In genomic region chr6:37289931-37290330, GRCh38 we compare ENCODE assay signal across 16 cellular contexts. TPM values are rescaled to one million over a fixed set of nuclear protein-coding genes. Genes with fewer than 3 reads are reported as not detected.
DNase-seq lines count a peak whose midpoint lies in the region; ATAC-seq lines count a peak whose summit lies in the region.
"Had no signal": no experiment of that assay in that cellular context is flagged by ENCODE, and none has a peak within 500 bp of the region (broad histone marks: within the 10 kb centered on the region; RNA-seq: fewer than 3 reads in every experiment).

No MANE protein-coding gene starts in this region.

- H3K4me3 ChIP-seq in Jurkat, Clone E6-1 (ENCODE audit: low read length): peak overlapping the region; percentile 11; the same call in 1 of the 2 replicates
- H3K4me3 ChIP-seq: A549, GM12878, lower lobe of right lung, upper lobe of right lung had no signal

- peak overlapping the region; percentile 58 for H3K27ac Mint-ChIP-seq in activated T-helper 17 cell treated with anti-CD3 and anti-CD28 coated beads, Interleukin-2, amount 50 U/mL, for 72 hours

- ATAC-seq in activated T-helper 17 cell treated with anti-CD3 and anti-CD28 coated beads, Interleukin-2, amount 50 U/mL, for 72 hours (replicated peaks): peak; percentile 95
- no peak for ATAC-seq in GM18858 (IDR thresholded peaks at IDR 0.05; ENCODE audit: unreplicated experiment)
- ATAC-seq: A549, GM12878, lower lobe of right lung, upper lobe of right lung had no signal

- no peaks in the 10 kb centered on the region for H3K27me3 Mint-ChIP-seq in activated T-helper 17 cell treated with anti-CD3 and anti-CD28 coated beads, Interleukin-2, amount 50 U/mL, for 72 hours

- H3K9me3 Mint-ChIP-seq in activated T-helper 17 cell treated with anti-CD3 and anti-CD28 coated beads, Interleukin-2, amount 50 U/mL, for 72 hours: no peaks in the 10 kb centered on the region

- peaks cover 74% of the 10 kb centered on the region for H3K36me3 Mint-ChIP-seq in activated T-helper 17 cell treated with anti-CD3 and anti-CD28 coated beads, Interleukin-2, amount 50 U/mL, for 72 hours (ENCODE audit: low read depth)

- H3K4me1 Mint-ChIP-seq in activated T-helper 17 cell treated with anti-CD3 and anti-CD28 coated beads, Interleukin-2, amount 50 U/mL, for 72 hours: peaks cover 38% of the 10 kb centered on the region

- DNase-seq in NCI-H2029 (lab: John Stamatoyannopoulos, UW) (peak; percentile 43), NCI-H2029 treated with DMSO at 0.1 percent for 48 hours (lab: John Stamatoyannopoulos, UW) (no peak), glomerular visceral epithelial cell (ENCODE audit: extremely low spot score) (no peak), NCI-H345 treated with DMSO at 0.1 percent for 48 hours (lab: John Stamatoyannopoulos, UW; ENCODE audit: unreplicated experiment) (no peak)
- peak; percentile 94 for DNase-seq in Jurkat, Clone E6-1 (ENCODE audit: low read depth, low spot score)
- DNase-seq in stimulated activated CD4-positive, alpha-beta T cell treated with anti-CD3 and anti-CD28 coated beads, Interleukin-2, amount 100 ng/mL, for 24 hours: peak; percentile 17 to 18
- DNase-seq: activated gamma-delta T cell, Calu3, erythroblast, lower lobe of right lung, NCI-H526 treated with DMSO at 0.1 percent for 48 hours, upper lobe of right lung had no signal

- H3K4me3 Mint-ChIP-seq in activated T-helper 17 cell treated with anti-CD3 and anti-CD28 coated beads, Interleukin-2, amount 50 U/mL, for 72 hours: peak overlapping the region; percentile 30

RNA-seq across cellular contexts. Expression of gene TMEM217, which starts 32.0 kb away (rescaled TPM):
- polyA plus RNA-seq in Jurkat, Clone E6-1 (2012; ENCODE audit: insufficient read depth, insufficient read length): not detected
- total RNA-seq in activated T-helper 17 cell treated with anti-CD3 and anti-CD28 coated beads, Interleukin-2, amount 50 U/mL, for 72 hours: 1 to 10 TPM; 2.5 to 3.5 TPM

RNA-seq across cellular contexts. Expression of gene TBC1D22B, which starts 32.4 kb away (rescaled TPM):
- 10.8 TPM for polyA plus RNA-seq in Jurkat, Clone E6-1 (2012; ENCODE audit: insufficient read depth, insufficient read length)
- 10 to 100 TPM; 11.4 to 12.2 TPM for total RNA-seq in activated T-helper 17 cell treated with anti-CD3 and anti-CD28 coated beads, Interleukin-2, amount 50 U/mL, for 72 hours

Comparison
In these comparisons a context has a peak if more than half of its experiments do, and no peak if none do; other contexts are left out.
1. DNase-seq: peak in NCI-H2029 (single experiment), Jurkat, Clone E6-1 (single experiment) and stimulated activated CD4-positive, alpha-beta T cell treated with anti-CD3 and anti-CD28 coated beads, Interleukin-2, amount 100 ng/mL, for 24 hours (2 of 2); none in NCI-H2029 treated with DMSO at 0.1 percent for 48 hours (single experiment), glomerular visceral epithelial cell (single experiment) and NCI-H345 treated with DMSO at 0.1 percent for 48 hours (single experiment).